Comparison of ENCODE assay signal across 22 cellular contexts in genomic region chr1:189431437-189431836, GRCh38.
DNase-seq lines count a peak whose midpoint lies in the region; ATAC-seq, FAIRE-seq and TF ChIP-seq lines count a peak whose summit lies in the region.
"Had no signal": no experiment of that assay in that cellular context is flagged by ENCODE, and none has a peak within 500 bp of the region (broad histone marks: within the 10 kb centered on the region; RNA-seq: fewer than 3 reads in every experiment).

No MANE protein-coding gene starts in this region.

- H3K4me1 Mint-ChIP-seq in astrocyte (ENCODE audit: low read depth, unreplicated experiment): peaks cover 5% of the 10 kb centered on the region
- no peaks in the 10 kb centered on the region for H3K4me1 Mint-ChIP-seq in activated CD4-positive, alpha-beta memory T cell treated with anti-CD3 and anti-CD28 coated beads for 36 hours (ENCODE audit: low read depth)
- H3K4me1 Mint-ChIP-seq: CD4-positive, CD25-positive, alpha-beta regulatory T cell had no signal

- TF ChIP-seq CTCF in astrocyte (IDR thresholded peaks at IDR 0.05; ENCODE audit: insufficient read depth, low read depth, low read length) (no peak), left lung (IDR thresholded peaks at IDR 0.05) (no peak)

- CTCF ChIA-PET in activated CD4-positive, alpha-beta memory T cell treated with anti-CD3 and anti-CD28 coated beads for 36 hours (lab: Charles Lee): no interaction called here

- H3K36me3 ChIP-seq in astrocyte (ENCODE audit: insufficient read depth, low read length) (no peaks in the 10 kb centered on the region), left lung (no peaks in the 10 kb centered on the region)
- H3K36me3 ChIP-seq: heart right ventricle, SJCRH30, transverse colon had no signal

- H3K36me3 Mint-ChIP-seq in astrocyte (ENCODE audit: low read depth, unreplicated experiment): no peaks in the 10 kb centered on the region
- H3K36me3 Mint-ChIP-seq in activated CD4-positive, alpha-beta memory T cell treated with anti-CD3 and anti-CD28 coated beads for 36 hours: no peaks in the 10 kb centered on the region
- H3K36me3 Mint-ChIP-seq: CD4-positive, CD25-positive, alpha-beta regulatory T cell had no signal

- H2AFZ ChIP-seq in astrocyte (ENCODE audit: low read depth, low read length): no peak overlapping the region

- no peak overlapping the region for H3K4me2 ChIP-seq in astrocyte (ENCODE audit: low read length)

- no peaks in the 10 kb centered on the region for H3K79me2 ChIP-seq in astrocyte (ENCODE audit: insufficient read depth, low read length)

- POLR2A ChIA-PET in activated CD4-positive, alpha-beta memory T cell treated with anti-CD3 and anti-CD28 coated beads for 36 hours (lab: Charles Lee): no interaction called here

- intact Hi-C loops in left lung (cut with DNase I): no loop called here
- intact Hi-C loops in activated CD4-positive, alpha-beta memory T cell treated with anti-CD3 and anti-CD28 coated beads for 36 hours (cut with micrococcal nuclease): no loop called here

- H3K9me3 ChIP-seq in astrocyte (ENCODE audit: insufficient read depth, low read depth, low read length) (no peaks in the 10 kb centered on the region), left lung (no peaks in the 10 kb centered on the region)
- H3K9me3 ChIP-seq: heart right ventricle, SJCRH30, transverse colon had no signal

- peak; percentile 25 for ATAC-seq in left lung
- ATAC-seq: activated CD8-positive, alpha-beta T cell treated with anti-CD3 and anti-CD28 coated beads, Interleukin-2, amount 10 ng/mL, durations not matched to agents 7 days and 5 days; heart right ventricle had no signal

- no peaks in the 10 kb centered on the region for H4K20me1 ChIP-seq in astrocyte (ENCODE audit: insufficient read depth, low read length)

- H3K4me1 ChIP-seq in astrocyte (ENCODE audit: insufficient read depth, low read length) (no peaks in the 10 kb centered on the region), left lung (no peaks in the 10 kb centered on the region)
- H3K4me1 ChIP-seq: heart right ventricle, SJCRH30, transverse colon had no signal

- H3K9me3 Mint-ChIP-seq in astrocyte (ENCODE audit: unreplicated experiment): no peaks in the 10 kb centered on the region
- H3K9me3 Mint-ChIP-seq in activated CD4-positive, alpha-beta memory T cell treated with anti-CD3 and anti-CD28 coated beads for 36 hours: peaks cover 6% of the 10 kb centered on the region

- no peak overlapping the region for H3K4me3 ChIP-seq in astrocyte (ENCODE audit: insufficient read depth, low read depth, low read length)
- H3K4me3 ChIP-seq in left lung: no peak overlapping the region
- H3K4me3 ChIP-seq: heart right ventricle, SJCRH30, transverse colon had no signal

- H3K9ac ChIP-seq in astrocyte (ENCODE audit: low read length): no peak overlapping the region

- H3K27me3 Mint-ChIP-seq in astrocyte (ENCODE audit: low read depth, unreplicated experiment): no peaks in the 10 kb centered on the region
- no peaks in the 10 kb centered on the region for H3K27me3 Mint-ChIP-seq in activated CD4-positive, alpha-beta memory T cell treated with anti-CD3 and anti-CD28 coated beads for 36 hours
- H3K27me3 Mint-ChIP-seq: activated T-cell treated with anti-CD3 and anti-CD28 coated beads, Interleukin-2, amount 50 U/mL, for 24 hours; CD4-positive, CD25-positive, alpha-beta regulatory T cell; stimulated activated naive CD8-positive, alpha-beta T cell treated with anti-CD3 and anti-CD28 coated beads, Interleukin-15, Interleukin-2, amounts not matched to agents 100 ng/mL and 50 ng/mL, for 24 hours had no signal

- no peaks in the 10 kb centered on the region for H3K27me3 ChIP-seq in astrocyte (ENCODE audit: insufficient read depth, low read length)
- H3K27me3 ChIP-seq in left lung: no peaks in the 10 kb centered on the region
- H3K27me3 ChIP-seq: heart right ventricle, SJCRH30, transverse colon had no signal

- H3K27ac ChIP-seq in astrocyte (ENCODE audit: low read depth, low read length) (no peak overlapping the region), left lung (no peak overlapping the region)
- H3K27ac ChIP-seq: heart right ventricle, SJCRH30, transverse colon had no signal

- DNase-seq in HT1080 (ENCODE audit: low read depth) (peak; percentile 33), NCI-H226 (peak; percentile 67), astrocyte (ENCODE audit: low read depth) (peak; percentile 30), left lung (no peak), dermis blood vessel endothelial cell (no peak), RPMI8226 (no peak)
- DNase-seq in effector CD4-positive, alpha-beta T cell: no peak
- DNase-seq in activated CD4-positive, alpha-beta memory T cell treated with anti-CD3 and anti-CD28 coated beads for 36 hours: no peak
- DNase-seq: activated CD8-positive, alpha-beta T cell treated with anti-CD3 and anti-CD28 coated beads, Interleukin-2, amount 10 ng/mL, durations not matched to agents 7 days and 5 days; activated naive CD4-positive, alpha-beta T cell treated with Interleukin-2 at 50 U/mL for 16 hours; activated T-cell treated with anti-CD3 and anti-CD28 coated beads, Interleukin-2, amount 50 U/mL, for 24 hours; aorta; CD4-positive, CD25-positive, alpha-beta regulatory T cell; GDM1; heart right ventricle; NCI-H2081 treated with DMSO at 0.1 percent for 48 hours; occipital lobe; stimulated activated CD4-positive, alpha-beta T cell treated with anti-CD3 and anti-CD28 coated beads, Interleukin-4, amount 100 ng/mL, for 1 hour; T-helper 2 cell; transverse colon had no signal

- no peak for FAIRE-seq in astrocyte (lab: Jason Lieb, UNC)

- H3K27ac Mint-ChIP-seq in astrocyte (ENCODE audit: unreplicated experiment): peak overlapping the region; percentile 36
- no peak overlapping the region for H3K27ac Mint-ChIP-seq in activated CD4-positive, alpha-beta memory T cell treated with anti-CD3 and anti-CD28 coated beads for 36 hours
- H3K27ac Mint-ChIP-seq: activated CD8-positive, alpha-beta T cell treated with anti-CD3 and anti-CD28 coated beads, Interleukin-2, amount 10 ng/mL, durations not matched to agents 7 days and 5 days; activated T-cell treated with anti-CD3 and anti-CD28 coated beads, Interleukin-2, amount 50 U/mL, for 24 hours; CD4-positive, CD25-positive, alpha-beta regulatory T cell; stimulated activated naive CD8-positive, alpha-beta T cell treated with anti-CD3 and anti-CD28 coated beads, Interleukin-15, Interleukin-2, amounts not matched to agents 100 ng/mL and 50 ng/mL, for 24 hours had no signal

- H3K4me3 Mint-ChIP-seq in astrocyte (ENCODE audit: unreplicated experiment): no peak overlapping the region
- no peak overlapping the region for H3K4me3 Mint-ChIP-seq in activated CD4-positive, alpha-beta memory T cell treated with anti-CD3 and anti-CD28 coated beads for 36 hours
- H3K4me3 Mint-ChIP-seq: activated CD8-positive, alpha-beta T cell treated with anti-CD3 and anti-CD28 coated beads, Interleukin-2, amount 10 ng/mL, durations not matched to agents 7 days and 5 days; activated T-cell treated with anti-CD3 and anti-CD28 coated beads, Interleukin-2, amount 50 U/mL, for 24 hours; CD4-positive, CD25-positive, alpha-beta regulatory T cell; stimulated activated naive CD8-positive, alpha-beta T cell treated with anti-CD3 and anti-CD28 coated beads, Interleukin-15, Interleukin-2, amounts not matched to agents 100 ng/mL and 50 ng/mL, for 24 hours had no signal

Comparison
In these comparisons a context has a peak if more than half of its experiments do, and no peak if none do; other contexts are left out.
1. DNase-seq: peak in HT1080 (single experiment), NCI-H226 (single experiment) and astrocyte (single experiment); none in left lung (0 of 2), dermis blood vessel endothelial cell (single experiment), effector CD4-positive, alpha-beta T cell (single experiment), activated CD4-positive, alpha-beta memory T cell treated with anti-CD3 and anti-CD28 coated beads for 36 hours (single experiment) and RPMI8226 (single experiment).